In genomic region chr7:143727561-143727960, GRCh38 we compare ENCODE assay signal across 11 cellular contexts. TPM values are rescaled to one million over a fixed set of nuclear protein-coding genes. Genes with fewer than 3 reads are reported as not detected.
DNase-seq lines count a peak whose midpoint lies in the region; ATAC-seq and TF ChIP-seq lines count a peak whose summit lies in the region.
"Not testable (repeated sequence)": the region's sequence is repeated elsewhere in the genome, so short reads cannot be mapped to it uniquely, and the experiment has no call there.
"Had no signal": no experiment of that assay in that cellular context is flagged by ENCODE, and none has a peak within 500 bp of the region (broad histone marks: within the 10 kb centered on the region; RNA-seq: fewer than 3 reads in every experiment).

No MANE protein-coding gene starts in this region.

- H3K27ac ChIP-seq in right lobe of liver, result not testable (repeated sequence)

- not testable (repeated sequence) for H3K27me3 ChIP-seq in right lobe of liver

- not testable (repeated sequence) for H3K4me3 ChIP-seq in right lobe of liver

- not testable (repeated sequence) for H3K9me3 ChIP-seq in right lobe of liver

- TF ChIP-seq CTCF in right lobe of liver (IDR thresholded peaks at IDR 0.05), result not testable (repeated sequence)

- peaks cover 22% of the 10 kb centered on the region for H3K36me3 Mint-ChIP-seq in activated CD8-positive, alpha-beta T cell treated with anti-CD3 and anti-CD28 coated beads, Interleukin-2, amount 10 ng/mL, durations not matched to agents 7 days and 5 days (ENCODE audit: low read depth)

- TF ChIP-seq POLR2A in right lobe of liver (IDR thresholded peaks at IDR 0.05), result not testable (repeated sequence)

- not testable (repeated sequence) for H3K4me1 ChIP-seq in right lobe of liver

- not testable (repeated sequence) for H3K4me1 Mint-ChIP-seq in activated CD8-positive, alpha-beta T cell treated with anti-CD3 and anti-CD28 coated beads, Interleukin-2, amount 10 ng/mL, durations not matched to agents 7 days and 5 days (ENCODE audit: low read depth)

- ATAC-seq in GM18861 (IDR thresholded peaks at IDR 0.05; ENCODE audit: unreplicated experiment) (peak; percentile 80), GM19467 (IDR thresholded peaks at IDR 0.05; ENCODE audit: unreplicated experiment) (peak; percentile 83), HG02610 (IDR thresholded peaks at IDR 0.05; ENCODE audit: unreplicated experiment) (peak; percentile 59), HG03045 (IDR thresholded peaks at IDR 0.05; ENCODE audit: unreplicated experiment) (peak; percentile 60), HG03460 (IDR thresholded peaks at IDR 0.05; ENCODE audit: unreplicated experiment) (peak; percentile 86), right lobe of liver (peak; percentile 46 to 73 (median 54))
- peak; percentile 47 for ATAC-seq in activated CD8-positive, alpha-beta T cell treated with anti-CD3 and anti-CD28 coated beads, Interleukin-2, amount 10 ng/mL, durations not matched to agents 7 days and 5 days

- POLR2A ChIA-PET in activated CD8-positive, alpha-beta T cell treated with anti-CD3 and anti-CD28 coated beads, Interleukin-2, amount 10 ng/mL, durations not matched to agents 7 days and 5 days (lab: Charles Lee), result not testable (repeated sequence)

- not testable (repeated sequence) for H3K4me3 Mint-ChIP-seq in activated CD8-positive, alpha-beta T cell treated with anti-CD3 and anti-CD28 coated beads, Interleukin-2, amount 10 ng/mL, durations not matched to agents 7 days and 5 days

- intact Hi-C loops in right lobe of liver (cut with DNase I), result not testable (repeated sequence)

- not testable (repeated sequence) for DNase-seq in activated CD8-positive, alpha-beta T cell treated with anti-CD3 and anti-CD28 coated beads, Interleukin-2, amount 10 ng/mL, durations not matched to agents 7 days and 5 days; right lobe of liver

- H3K9me3 Mint-ChIP-seq in activated CD8-positive, alpha-beta T cell treated with anti-CD3 and anti-CD28 coated beads, Interleukin-2, amount 10 ng/mL, durations not matched to agents 7 days and 5 days (ENCODE audit: insufficient read depth), result not testable (repeated sequence)

- not testable (repeated sequence) for H3K27me3 Mint-ChIP-seq in activated CD8-positive, alpha-beta T cell treated with anti-CD3 and anti-CD28 coated beads, Interleukin-2, amount 10 ng/mL, durations not matched to agents 7 days and 5 days (ENCODE audit: low read depth)

- CTCF ChIA-PET in activated CD8-positive, alpha-beta T cell treated with anti-CD3 and anti-CD28 coated beads, Interleukin-2, amount 10 ng/mL, durations not matched to agents 7 days and 5 days (lab: Charles Lee), result not testable (repeated sequence)

- H3K27ac Mint-ChIP-seq in activated CD8-positive, alpha-beta T cell treated with anti-CD3 and anti-CD28 coated beads, Interleukin-2, amount 10 ng/mL, durations not matched to agents 7 days and 5 days, result not testable (repeated sequence)

- H3K36me3 ChIP-seq in right lobe of liver, result not testable (repeated sequence)

- no CpG with 5 or more reads among the region's 7 CpGs for WGBS in right lobe of liver (ENCODE audit: insufficient coverage, low coverage, low lambda C conversion rate, missing lambda C conversion rate)

RNA-seq across cellular contexts. Expression of gene CTAGE6, which starts 29.9 kb away (rescaled TPM):
- 1 to 10 TPM in 1 of 2 experiments, under 1 TPM in 1; 0.44 to 1.2 TPM for total RNA-seq in activated CD8-positive, alpha-beta T cell treated with anti-CD3 and anti-CD28 coated beads, Interleukin-2, amount 10 ng/mL, durations not matched to agents 7 days and 5 days
- total RNA-seq in right lobe of liver, result under 1 TPM in 2 of 6 experiments, not detected in 4; 0.12 to 0.22 TPM
- total RNA-seq: cardiac muscle cell, HT1080, occipital lobe, SJCRH30 had no signal
